Comparison of ENCODE assay signal across 8 cellular contexts in genomic region chrX:149962859-149963757, GRCh38. TPM values are rescaled to one million over a fixed set of nuclear protein-coding genes. Genes with fewer than 3 reads are reported as not detected.
DNase-seq lines count a peak whose midpoint lies in the region; ATAC-seq, FAIRE-seq and TF ChIP-seq lines count a peak whose summit lies in the region.

No MANE protein-coding gene starts in this region.

- H3K27ac ChIP-seq in substantia nigra (ENCODE audit: low read depth, low read length, poor library complexity, severe bottlenecking) = no peak overlapping the region

- peaks cover 7% of the 10 kb centered on the region for H3K36me3 Mint-ChIP-seq in Caco-2 (ENCODE audit: insufficient read depth, unreplicated experiment)

- intact Hi-C loops in Caco-2 (cut with micrococcal nuclease; ENCODE audit: unreplicated experiment) = loop anchor here (1.0 to 5.0 kb wide), 4 partner anchors 87 to 718 kb away; no protein-coding TSS in a partner anchor

- H3K4me3 Mint-ChIP-seq in Caco-2 (ENCODE audit: unreplicated experiment) = peak overlapping the region; percentile 6

- DNase-seq in Caco-2 = peak; percentile 38 to 43
- peak; percentile 10 for DNase-seq in HTR-8/SVneo (ENCODE audit: insufficient read length, low spot score)
- peak; percentile 69 for DNase-seq in RPMI7951 (ENCODE audit: low read depth)
- peak; percentile 63 for DNase-seq in cerebellar cortex (ENCODE audit: low spot score)
- DNase-seq in left kidney (ENCODE audit: low read depth, low spot score) = peak; percentile 77
- DNase-seq in substantia nigra (lab: John Stamatoyannopoulos, UW) = peak in 35 of 49 donors; percentile 0 to 65 (median 23)

- POLR2A ChIA-PET in Caco-2 (lab: Charles Lee) = no interaction called here

- no peaks in the 10 kb centered on the region for H3K27me3 Mint-ChIP-seq in Caco-2 (ENCODE audit: insufficient read depth, unreplicated experiment)

- ATAC-seq in GM18868 (IDR thresholded peaks at IDR 0.05; ENCODE audit: unreplicated experiment) (peak; percentile 67), HG03469 (IDR thresholded peaks at IDR 0.05; ENCODE audit: unreplicated experiment) (no peak)

- no peaks in the 10 kb centered on the region for H3K9me3 ChIP-seq in Caco-2

- peak; percentile 20 to 41 for TF ChIP-seq CTCF in Caco-2 (IDR thresholded peaks at IDR 0.05; ENCODE audit: insufficient read depth in 1 of 2, low read depth in 1 of 2, low read length in 1 of 2, severe bottlenecking in 1 of 2, unreplicated experiment in 1 of 2)

- peak overlapping the region; percentile 63 for H3K27ac Mint-ChIP-seq in Caco-2 (ENCODE audit: unreplicated experiment)

- no peaks in the 10 kb centered on the region for H3K4me1 Mint-ChIP-seq in Caco-2 (ENCODE audit: low read depth, unreplicated experiment)

- no peak overlapping the region for H3K4me3 ChIP-seq in Caco-2 (ENCODE audit: low read depth, low read length)

- H3K4me1 ChIP-seq in Caco-2 = no peaks in the 10 kb centered on the region

- no peaks in the 10 kb centered on the region for H3K36me3 ChIP-seq in Caco-2 (ENCODE audit: control insufficient read depth, insufficient read depth, low read length)

- CTCF ChIA-PET in Caco-2 (lab: Charles Lee) = no interaction called here

- no peaks in the 10 kb centered on the region for H3K27me3 ChIP-seq in Caco-2 (replicated peaks; ENCODE audit: control insufficient read depth, insufficient read depth, low read length)

- no TSS peak for BruUV-seq in Caco-2 (replicated peaks; lab: Mats Ljungman, UMichigan)

- no peak for FAIRE-seq in HTR-8/SVneo (lab: Jason Lieb, UNC)

- no peaks in the 10 kb centered on the region for H3K9me3 Mint-ChIP-seq in Caco-2 (ENCODE audit: unreplicated experiment)

RNA-seq across cellular contexts. Expression of gene EOLA2, which starts 24.8 kb away (rescaled TPM):
- 28.0 and 32.1 TPM in 2 replicates for total RNA-seq in Caco-2 (2022)
- total RNA-seq in RPMI7951 (2014; rRNA removed; shearing (Covaris generic)) = 19.2 and 25.0 TPM in 2 replicates

RNA-seq across cellular contexts. Expression of gene HSFX4, which starts 33.7 kb away (rescaled TPM):
- total RNA-seq in Caco-2 (2022) = not detected in 2 replicates
- not detected in 2 replicates for total RNA-seq in RPMI7951 (2014; rRNA removed; shearing (Covaris generic))

Comparison
In these comparisons a context has a peak if more than half of its experiments do, and no peak if none do; other contexts are left out.
1. DNase-seq: peak in every context shown above with its lines; median percentile 77 in left kidney; 69 in RPMI7951; 63 in cerebellar cortex; 40 in Caco-2; 23 in substantia nigra; 10 in HTR-8/SVneo.